Comparison of ENCODE assay signal across 9 cellular contexts in genomic region chr3:123365450-123366143, GRCh38.
DNase-seq lines count a peak whose midpoint lies in the region; ATAC-seq and TF ChIP-seq lines count a peak whose summit lies in the region.
"Had no signal": no experiment of that assay in that cellular context is flagged by ENCODE, and none has a peak within 500 bp of the region (broad histone marks: within the 10 kb centered on the region; RNA-seq: fewer than 3 reads in every experiment).

No MANE protein-coding gene starts in this region.

- H3K27ac ChIP-seq in fibroblast of lung (ENCODE audit: insufficient read depth, low read length), result no peak overlapping the region

- H3K79me2 ChIP-seq in fibroblast of lung (ENCODE audit: control insufficient read depth, insufficient read depth, low read length), result no peaks in the 10 kb centered on the region

- no peaks in the 10 kb centered on the region for H3K36me3 ChIP-seq in fibroblast of lung (ENCODE audit: control insufficient read depth, insufficient read depth, low read length)

- H2AFZ ChIP-seq in fibroblast of lung (ENCODE audit: low read length), result no peak overlapping the region

- DNase-seq in GM20000 (ENCODE audit: low spot score) (no peak), NCI-H82 (lab: John Stamatoyannopoulos, UW) (peak; percentile 95), fibroblast of lung (ENCODE audit: low read depth in 2 of 2) (no peak), retinal pigment epithelial cell (ENCODE audit: low read depth) (no peak), inferior parietal cortex (ENCODE audit: extremely low spot score) (no peak)
- DNase-seq: activated B cell treated with CpG ODN at 0.5 μM for 24 hours had no signal

- TF ChIP-seq CTCF in GM20000 (IDR thresholded peaks at IDR 0.05; ENCODE audit: extremely low read depth, missing control alignments), result peak; percentile 28
- peak; percentile 23 to 54 for TF ChIP-seq CTCF in fibroblast of lung (conservative IDR thresholded peaks at IDR 0.05 in 1 of 2, IDR thresholded peaks at IDR 0.05 in 1 of 2; ENCODE audit: low read depth in 1 of 2, low read length in 2 of 2)
- TF ChIP-seq CTCF in retinal pigment epithelial cell (conservative IDR thresholded peaks at IDR 0.05; ENCODE audit: low read depth, low read length), result peak; percentile 68

- H3K27me3 ChIP-seq in fibroblast of lung (ENCODE audit: control insufficient read depth, insufficient read depth, low read length), result peaks cover 3% of the 10 kb centered on the region

- H4K20me1 ChIP-seq in fibroblast of lung (ENCODE audit: control insufficient read depth, extremely low read depth, insufficient read depth, low read length), result no peaks in the 10 kb centered on the region

- H3K4me2 ChIP-seq in fibroblast of lung (ENCODE audit: extremely low read depth, insufficient read depth, low read length), result no peak overlapping the region

- ATAC-seq in HG03439 (IDR thresholded peaks at IDR 0.05; ENCODE audit: unreplicated experiment) (no peak), GM21447 (IDR thresholded peaks at IDR 0.05; ENCODE audit: unreplicated experiment) (no peak), GM19395 (IDR thresholded peaks at IDR 0.05; ENCODE audit: unreplicated experiment) (no peak)

- no peaks in the 10 kb centered on the region for H3K9me3 ChIP-seq in fibroblast of lung (ENCODE audit: control insufficient read depth, insufficient read depth, low read depth, low read length)

- no peak overlapping the region for H3K9ac ChIP-seq in fibroblast of lung (ENCODE audit: insufficient read depth, low read length)

- H3K4me3 ChIP-seq in fibroblast of lung (replicated peaks in 1 of 4; ENCODE audit: control extremely low read depth in 1 of 4, insufficient read depth in 1 of 4, low read depth in 3 of 4, low read length in 4 of 4), result no peak overlapping the region
- no peak overlapping the region for H3K4me3 ChIP-seq in retinal pigment epithelial cell (ENCODE audit: low read length)

- H3K4me1 ChIP-seq in fibroblast of lung (ENCODE audit: control insufficient read depth, extremely low read depth, insufficient read depth, low read length), result no peaks in the 10 kb centered on the region
